In genomic region chr6:134884752-134885151, GRCh38 we compare ENCODE assay signal across 3 cellular contexts.
"Had no signal": no experiment of that assay in that cellular context is flagged by ENCODE, and none has a peak within 500 bp of the region (broad histone marks: within the 10 kb centered on the region; RNA-seq: fewer than 3 reads in every experiment).

No MANE protein-coding gene starts in this region.

- H3K4me3 ChIP-seq: GM12878 had no signal

- DNase-seq: GDM1, GF-D8 had no signal

- ATAC-seq: GM12878 had no signal
